Comparison of ENCODE assay signal across 7 cellular contexts in genomic region chr6:150072201-150072600, GRCh38. TPM values are rescaled to one million over a fixed set of nuclear protein-coding genes. Genes with fewer than 3 reads are reported as not detected.
DNase-seq lines count a peak whose midpoint lies in the region; ATAC-seq, FAIRE-seq and TF ChIP-seq lines count a peak whose summit lies in the region.

No MANE protein-coding gene starts in this region.

- no peaks in the 10 kb centered on the region for H3K27me3 ChIP-seq in pancreas
- no peaks in the 10 kb centered on the region for H3K27me3 ChIP-seq in esophagus muscularis mucosa

- no peak overlapping the region for H3K27ac ChIP-seq in pancreas
- H3K27ac ChIP-seq in esophagus muscularis mucosa (replicated peaks in 1 of 4), result no peak overlapping the region

- TF ChIP-seq CTCF in pancreas (IDR thresholded peaks at IDR 0.05) (no peak), esophagus muscularis mucosa (IDR thresholded peaks at IDR 0.05) (no peak)

- H3K36me3 ChIP-seq in pancreas (no peaks in the 10 kb centered on the region), esophagus muscularis mucosa (no peaks in the 10 kb centered on the region)

- intact Hi-C loops in pancreas (cut with DNase I) (no loop called here), esophagus muscularis mucosa (cut with DNase I) (loop anchor here (10.0 kb wide), 1 partner anchor 743 kb away; no protein-coding TSS in a partner anchor)

- H3K4me3 ChIP-seq in pancreas (no peak overlapping the region), esophagus muscularis mucosa (no peak overlapping the region)

- DNase-seq in H54 (ENCODE audit: insufficient read length, low spot score) (peak; percentile 77), NOMO-1 (lab: John Stamatoyannopoulos, UW; ENCODE audit: unreplicated experiment in 2 of 2) (peak; percentile 65 to 71), activated gamma-delta T cell treated with Interleukin-2 at 50 U/mL for 16 hours (peak; percentile 61), pancreas (peak; percentile 68 to 90 (median 81)), GM19238 (ENCODE audit: insufficient read length, low spot score) (no peak), esophagus muscularis mucosa (ENCODE audit: extremely low spot score) (no peak)

- TF ChIP-seq POLR2A in H54 (IDR thresholded peaks at IDR 0.05; ENCODE audit: low read depth, low read length) (no peak), esophagus muscularis mucosa (IDR thresholded peaks at IDR 0.05; ENCODE audit: low read depth) (no peak)

- FAIRE-seq in H54 (lab: Jason Lieb, UNC) (no peak), pancreas (lab: Jason Lieb, UNC) (no peak)

- WGBS in pancreas, 2 donors, result 44% methylated on average over 8 of the region's 8 CpGs
- 80% methylated on average over 8 of the region's 8 CpGs for whole genome bisulfite sequencing in esophagus muscularis mucosa

- H3K9me3 ChIP-seq in pancreas (no peaks in the 10 kb centered on the region), esophagus muscularis mucosa (no peaks in the 10 kb centered on the region)

- TF ChIP-seq EP300 in esophagus muscularis mucosa (IDR thresholded peaks at IDR 0.05), result no peak

- H3K4me1 ChIP-seq in pancreas (no peaks in the 10 kb centered on the region), esophagus muscularis mucosa (peaks cover 7 to 18% (median 16%) of the 10 kb centered on the region in 4 donors)

- peak; percentile 51 to 75 (median 56) for ATAC-seq in pancreas
- no peak for ATAC-seq in GM19397 (IDR thresholded peaks at IDR 0.05; ENCODE audit: unreplicated experiment)

RNA-seq across cellular contexts. Expression of gene ULBP3, which starts 3.3 kb away (rescaled TPM):
- total RNA-seq in pancreas (under 1 TPM; 0.56 to 0.98 (median 0.83) TPM), esophagus muscularis mucosa (under 1 TPM in 3 of 4 donors, not detected in 1; 0.50 to 0.86 (median 0.65) TPM)
- polyA plus RNA-seq in pancreas, result under 1 TPM; 0.38 to 0.70 TPM

RNA-seq across cellular contexts. Expression of gene RAET1L, which starts 46.9 kb away (rescaled TPM):
- total RNA-seq in pancreas, result under 1 TPM in 2 of 6 donors, not detected in 4; 0.46 to 0.53 TPM
- not detected for polyA plus RNA-seq in pancreas
- total RNA-seq in esophagus muscularis mucosa, result not detected

Comparison
In these comparisons a context has a peak if more than half of its experiments do, and no peak if none do; other contexts are left out.
1. DNase-seq: peak in H54 (single experiment), NOMO-1 (2 of 2), activated gamma-delta T cell treated with Interleukin-2 at 50 U/mL for 16 hours (single experiment) and pancreas (6 of 6); none in GM19238 (single experiment) and esophagus muscularis mucosa (single experiment).